25 cellular contexts compared by ENCODE assay signal in genomic region chr16:69555867-69556266, GRCh38.
"Had no signal": no experiment of that assay in that cellular context is flagged by ENCODE, and none has a peak within 500 bp of the region (broad histone marks: within the 10 kb centered on the region; RNA-seq: fewer than 3 reads in every experiment).

No MANE protein-coding gene starts in this region.

- ATAC-seq: activated T-cell treated with anti-CD3 and anti-CD28 coated beads, Interleukin-2, amount 50 U/mL, for 72 hours; effector memory CD8-positive, alpha-beta T cell; foreskin keratinocyte; gastrocnemius medialis; heart left ventricle had no signal

- H3K27ac ChIP-seq: brain microvascular endothelial cell, esophagus muscularis mucosa, foreskin keratinocyte, gastrocnemius medialis, heart left ventricle had no signal

- H3K4me3 ChIP-seq: esophagus muscularis mucosa, gastrocnemius medialis, heart left ventricle had no signal

- H3K9me3 ChIP-seq: esophagus muscularis mucosa, gastrocnemius medialis, heart left ventricle had no signal

- H3K36me3 ChIP-seq: brain microvascular endothelial cell, esophagus muscularis mucosa, gastrocnemius medialis, heart left ventricle had no signal

- DNase-seq: activated CD4-positive, alpha-beta memory T cell treated with anti-CD3 and anti-CD28 coated beads, Interleukin-2, amount 10 ng/mL, durations not matched to agents 7 days and 5 days; activated CD4-positive, alpha-beta T cell treated with anti-CD3 and anti-CD28 coated beads for 1 hour; activated CD4-positive, alpha-beta T cell treated with anti-CD3 and anti-CD28 coated beads for 4 hours; activated CD4-positive, alpha-beta T cell treated with anti-CD3 and anti-CD28 coated beads, Interleukin-2, amount 10 ng/mL, durations not matched to agents 7 days and 5 days; activated CD4-positive, alpha-beta T cell treated with anti-CD3 and anti-CD28 coated beads, Interleukin-2, amount 50 U/mL, for 4 hours; activated CD8-positive, alpha-beta memory T cell treated with anti-CD3 and anti-CD28 coated beads, Interleukin-2, amount 50 U/mL, for 48 hours; activated gamma-delta T cell; activated naive CD4-positive, alpha-beta T cell; activated naive CD4-positive, alpha-beta T cell treated with anti-CD3 and anti-CD28 coated beads, Interleukin-2, amount 10 ng/mL, durations not matched to agents 7 days and 5 days; activated naive CD8-positive, alpha-beta T cell treated with anti-CD3 and anti-CD28 coated beads, Interleukin-2, amount 10 ng/mL, durations not matched to agents 7 days and 5 days; activated T-cell treated with anti-CD3 and anti-CD28 coated beads for 4 hours; activated T-cell treated with anti-CD3 and anti-CD28 coated beads, Interleukin-2, amount 50 U/mL, for 24 hours; activated T-cell treated with anti-CD3 and anti-CD28 coated beads, Interleukin-2, amount 50 U/mL, for 72 hours; brain microvascular endothelial cell; cortex of kidney; dermis blood vessel endothelial cell; effector CD4-positive, alpha-beta T cell; effector memory CD8-positive, alpha-beta T cell; erythroblast; foreskin keratinocyte; gastrocnemius medialis; glutamatergic neuron; heart left ventricle; T-helper 2 cell had no signal

- H3K27me3 ChIP-seq: brain microvascular endothelial cell, esophagus muscularis mucosa, foreskin keratinocyte, gastrocnemius medialis had no signal

- H3K4me1 ChIP-seq: esophagus muscularis mucosa, gastrocnemius medialis had no signal
